Comparison of ENCODE assay signal across 7 cellular contexts in genomic region chr21:43895186-43895585, GRCh38. TPM values are rescaled to one million over a fixed set of nuclear protein-coding genes. Genes with fewer than 3 reads are reported as not detected.
DNase-seq lines count a peak whose midpoint lies in the region; ATAC-seq, FAIRE-seq and TF ChIP-seq lines count a peak whose summit lies in the region.
"Not testable (repeated sequence)": the region's sequence is repeated elsewhere in the genome, so short reads cannot be mapped to it uniquely, and the experiment has no call there.

No MANE protein-coding gene starts in this region.

- not testable (repeated sequence) for TF ChIP-seq EP300 in K562 (IDR thresholded peaks at IDR 0.05; ENCODE audit: low read length); stomach (IDR thresholded peaks at IDR 0.05)

- peak; percentile 48 for ATAC-seq in K562
- peak; percentile 98 for ATAC-seq in left colon
- peak in 1 of 2 donors; percentile 41 for ATAC-seq in lower lobe of right lung
- peak; percentile 96 for ATAC-seq in mucosa of descending colon
- ATAC-seq in upper lobe of right lung = peak; percentile 49

- H2AFZ ChIP-seq in K562 (ENCODE audit: low read depth, low read length) = not testable (repeated sequence)

- in situ Hi-C loops in K562 (cut with MboI) = not testable (repeated sequence)

- H4K20me1 ChIP-seq in K562 (replicated peaks; ENCODE audit: control insufficient read depth, insufficient read depth, low read length) = not testable (repeated sequence)

- not testable (repeated sequence) for H3K9ac ChIP-seq in K562 (ENCODE audit: insufficient read depth in 1 of 2, low read depth in 2 of 2, low read length in 2 of 2)

- not testable (repeated sequence) for H3K9me1 ChIP-seq in K562 (ENCODE audit: control insufficient read depth, insufficient read depth, low read length)

- TF ChIP-seq RAD21 in K562 (CRISPR knock-in tag; conservative IDR thresholded peaks at IDR 0.05 in 1 of 2, IDR thresholded peaks at IDR 0.05 in 1 of 2) = not testable (repeated sequence)

- not testable (repeated sequence) for H3K9me3 ChIP-seq in K562 (replicated peaks; ENCODE audit: control insufficient read depth, insufficient read depth, low read depth, low read length); lower lobe of right lung; mucosa of descending colon; small intestine (ENCODE audit: control insufficient read depth, low read depth); stomach; upper lobe of right lung

- peaks cover 28 to 30% of the 10 kb centered on the region in 2 experiments for H3K4me1 ChIP-seq in K562 (replicated peaks in 1 of 2; ENCODE audit: control insufficient read depth in 2 of 2, insufficient read depth in 2 of 2, low read length in 2 of 2)
- peaks cover 36% of the 10 kb centered on the region for H3K4me1 ChIP-seq in lower lobe of right lung
- H3K4me1 ChIP-seq in mucosa of descending colon (ENCODE audit: low read depth); small intestine (ENCODE audit: control insufficient read depth in 2 of 2, insufficient read depth in 1 of 2, low read depth in 1 of 2, low read length in 1 of 2): not testable (repeated sequence)
- H3K4me1 ChIP-seq in stomach = peaks cover 25 to 53% (median 34%) of the 10 kb centered on the region in 4 donors
- peaks cover 41% of the 10 kb centered on the region for H3K4me1 ChIP-seq in upper lobe of right lung

- CTCF ChIA-PET in K562 (lab: Yijun Ruan, JAX; ENCODE audit: low intra/inter-chr PET ratio) = not testable (repeated sequence)

- DNase-seq in K562 (ENCODE audit: extremely low read depth in 1 of 4, low spot score in 3 of 4) (peak in 1 of 4 experiments; percentile 38), mucosa of descending colon (peak in 1 of 3 donors; percentile 42), small intestine (peak; percentile 86), stomach (peak; percentile 55)
- DNase-seq in left colon, lower lobe of right lung, upper lobe of right lung: not testable (repeated sequence)

- intact Hi-C loops in K562 (cut with micrococcal nuclease) = loop anchor here (5.0 kb wide), 1 partner anchor 83 kb away; no protein-coding TSS in a partner anchor
- intact Hi-C loops in left colon (cut with DNase I, micrococcal nuclease); lower lobe of right lung (cut with DNase I); mucosa of descending colon (cut with DNase I, micrococcal nuclease); stomach (cut with DNase I; ENCODE audit: low total_unique reads); upper lobe of right lung (cut with DNase I): not testable (repeated sequence)

- FAIRE-seq in K562 (lab: Jason Lieb, UNC); small intestine (lab: Jason Lieb, UNC): not testable (repeated sequence)

- not testable (repeated sequence) for H3K27me3 ChIP-seq in K562 (ENCODE audit: control insufficient read depth in 2 of 2, insufficient read depth in 2 of 2, low read length in 2 of 2); lower lobe of right lung (ENCODE audit: low read depth); small intestine (ENCODE audit: control insufficient read depth in 2 of 2, insufficient read depth in 2 of 2, low read length in 2 of 2); stomach; upper lobe of right lung

- WGBS in K562 (ENCODE audit: insufficient coverage, low coverage, missing lambda C conversion rate) = 65% methylated on average over 4 of the region's 4 CpGs
- 25 to 68% (median 45%) methylated on average over 4 of the region's 4 CpGs for WGBS in small intestine, 3 donors
- WGBS in stomach, 5 donors = 50 to 81% (median 58%) methylated on average over 4 of the region's 4 CpGs

- peaks cover 30% of the 10 kb centered on the region; the same call in 2 of the 3 replicates for H3K36me3 ChIP-seq in K562 (ENCODE audit: control insufficient read depth, insufficient read depth, low read length)
- not testable (repeated sequence) for H3K36me3 ChIP-seq in lower lobe of right lung; mucosa of descending colon (ENCODE audit: low read depth); small intestine (ENCODE audit: control insufficient read depth in 2 of 2, insufficient read depth in 2 of 2, low read length in 2 of 2); upper lobe of right lung
- H3K36me3 ChIP-seq in stomach = peaks cover 0 to 18% (median 11%) of the 10 kb centered on the region in 4 donors

- H3K27ac ChIP-seq in K562 (ENCODE audit: extremely low read depth, low read depth, low read length); small intestine (ENCODE audit: low read depth in 1 of 2, low read length in 1 of 2); upper lobe of right lung: not testable (repeated sequence)
- H3K27ac ChIP-seq in lower lobe of right lung (peak overlapping the region; percentile 3), stomach (peak overlapping the region in 1 of 5 donors; percentile 12)

- H3K4me2 ChIP-seq in K562 (ENCODE audit: insufficient read depth, low read length) = not testable (repeated sequence)

- TF ChIP-seq POLR2A in K562 (conservative IDR thresholded peaks at IDR 0.05); stomach (IDR thresholded peaks at IDR 0.05): not testable (repeated sequence)

- H3K4me3 ChIP-seq in K562; lower lobe of right lung; mucosa of descending colon; small intestine (ENCODE audit: low read depth in 1 of 2, low read length in 2 of 2); stomach; upper lobe of right lung: not testable (repeated sequence)

- not testable (repeated sequence) for TF ChIP-seq CTCF in K562 (IDR thresholded peaks at IDR 0.05 in 2 of 3, conservative IDR thresholded peaks at IDR 0.05 in 1 of 3; ENCODE audit: insufficient read depth in 2 of 3, low read depth in 1 of 3, low read length in 3 of 3); lower lobe of right lung (IDR thresholded peaks at IDR 0.05); mucosa of descending colon (IDR thresholded peaks at IDR 0.05); stomach (IDR thresholded peaks at IDR 0.05); upper lobe of right lung (IDR thresholded peaks at IDR 0.05)

- BruUV-seq in K562 (replicated peaks; lab: Mats Ljungman, UMichigan) = not testable (repeated sequence)

- peaks cover 68% of the 10 kb centered on the region for H3K79me2 ChIP-seq in K562 (ENCODE audit: control insufficient read depth, insufficient read depth, low read length)

- POLR2A ChIA-PET in K562 (lab: Yijun Ruan, JAX) = interaction anchor here (1.1 to 1.2 kb wide), 2 partner anchors 11 to 52 kb away, joined by 3 to 6 read pairs; no protein-coding TSS in a partner anchor

TF ChIP-seq in K562, 482 proteins besides CTCF, POLR2A, EP300 and RAD21:
- peak; percentile 11; the same call in 1 of the 2 replicates for TF ChIP-seq ZNF316 (IDR thresholded peaks at IDR 0.05)

RNA-seq across cellular contexts. Expression of gene AGPAT3, which starts 30.2 kb away (rescaled TPM):
- 91.3 and 152 TPM in 2 replicates for total RNA-seq in K562 (2011; cell fraction: chromatin; rRNA removed; ENCODE audit: low replicate concordance)
- total RNA-seq in K562 (2011; cell fraction: nucleolus; rRNA removed) = 92.9 and 103 TPM in 2 replicates
- total RNA-seq in K562 (2011; cell fraction: nucleoplasm; rRNA removed) = 104 and 106 TPM in 2 replicates
- total RNA-seq in K562 (2014; rRNA removed) (41.3 and 50.4 TPM in 2 replicates), K562 (2014; rRNA removed; fragmentation: Illumina TruSeq; extraction: Trizol) (27.3 and 28.6 TPM in 2 replicates), K562 (2015; rRNA removed; fragmentation: Illumina TruSeq; extraction: Trizol) (33.7 and 35.7 TPM in 2 replicates), K562 (2021) (88.4 and 90.1 TPM in 2 replicates), left colon (100 to 1,000 TPM in 1 of 2 donors, 10 to 100 TPM in 1; 97.5 to 105 TPM), lower lobe of right lung (83.3 TPM), mucosa of descending colon (100 to 1,000 TPM in 1 of 3 donors, 10 to 100 TPM in 2; 77.7 to 120 (median 97.7) TPM), stomach (10 to 100 TPM; 35.0 to 83.1 (median 41.5) TPM), upper lobe of right lung (86.0 TPM)
- polyA plus RNA-seq in K562 (2011; rRNA removed) (48.3 and 63.4 TPM in 2 replicates), K562 (2014; fragmentation: Illumina TruSeq; extraction: Trizol) (33.2 and 48.4 TPM in 2 replicates), K562 (2014; fragmentation: Nextera tagmentation; extraction: Ambion mirVana) (1 to 10 TPM; 1.5 TPM), K562 (2014; rRNA removed) (46.6 and 50.1 TPM in 2 replicates), small intestine (10 to 100 TPM; 21.3 to 43.9 (median 41.6) TPM), stomach (10 to 100 TPM in 2 of 3 donors, 1 to 10 TPM in 1; 9.9 to 16.1 (median 10.4) TPM)
- polyA plus RNA-seq in K562 (2011; cell fraction: cytosol; rRNA removed) = 66.5 and 76.4 TPM in 2 replicates
- 70.1 and 87.0 TPM in 2 replicates for polyA plus RNA-seq in K562 (2011; cell fraction: nucleus; rRNA removed)
- 42.6 and 65.7 TPM in 2 replicates for polyA plus RNA-seq in K562 (2012)
- 40.0 and 57.0 TPM in 2 replicates for polyA minus RNA-seq in K562 (2011; rRNA and poly(A)+ RNA removed)
- polyA minus RNA-seq in K562 (2011; cell fraction: cytosol; rRNA and poly(A)+ RNA removed) = 48.7 and 66.4 TPM in 2 replicates
- polyA minus RNA-seq in K562 (2011; cell fraction: nucleus; rRNA and poly(A)+ RNA removed) = 26.1 and 32.4 TPM in 2 replicates
